ENCODE assay signal across 6 cellular contexts in genomic region chr17:42120161-42121065, GRCh38. TPM values are rescaled to one million over a fixed set of nuclear protein-coding genes. Genes with fewer than 3 reads are reported as not detected.
DNase-seq lines count a peak whose midpoint lies in the region; ATAC-seq and TF ChIP-seq lines count a peak whose summit lies in the region.

No MANE protein-coding gene starts in this region.

- TF ChIP-seq EP300 in transverse colon (IDR thresholded peaks at IDR 0.05; ENCODE audit: low read depth) = no peak

- in situ Hi-C loops in transverse colon (cut with MboI; ENCODE audit: low pct_ligation_motif_present in 1 of 4, low pct_unique_long_range_greater_than_20kb in 1 of 4, low sequenced_read_pairs in 3 of 4) = no loop called here

- POLR2A ChIA-PET in GM10248 (lab: Yijun Ruan, JAX) (interaction anchor here (0.6 kb wide), 2 partner anchors 11 to 254 kb away, joined by 6 to 7 read pairs; no protein-coding TSS in a partner anchor), RWPE1 (lab: Yijun Ruan, JAX; ENCODE audit: low non-redundant PET) (interaction anchor here (0.5 to 1.2 kb wide), 5 partner anchors 9 to 286 kb away, joined by 3 to 9 read pairs (median 4); no protein-coding TSS in a partner anchor)

- no peak for TF ChIP-seq CTCF in GM10248 (IDR thresholded peaks at IDR 0.05; ENCODE audit: control extremely low read depth, extremely low read depth, low read depth, missing control alignments)
- no peak for TF ChIP-seq CTCF in RWPE1 (conservative IDR thresholded peaks at IDR 0.05; ENCODE audit: low read depth)
- no peak for TF ChIP-seq CTCF in right atrium auricular region (IDR thresholded peaks at IDR 0.05)
- no peak for TF ChIP-seq CTCF in transverse colon (IDR thresholded peaks at IDR 0.05)

- TF ChIP-seq POLR2A in transverse colon (IDR thresholded peaks at IDR 0.05) = no peak

- ATAC-seq in HG02973 (IDR thresholded peaks at IDR 0.05; ENCODE audit: unreplicated experiment) = no peak

- H3K27me3 ChIP-seq in right atrium auricular region (no peaks in the 10 kb centered on the region), transverse colon (no peaks in the 10 kb centered on the region)

- H3K27ac ChIP-seq in RWPE1 = peak overlapping the region; percentile 71
- H3K27ac ChIP-seq in right atrium auricular region = peak overlapping the region; percentile 70 to 73
- peak overlapping the region; percentile 71 to 82 (median 78) for H3K27ac ChIP-seq in transverse colon

- DNase-seq in GM10248 (ENCODE audit: extremely low spot score) (peak; percentile 46), RWPE1 (ENCODE audit: low spot score) (peak; percentile 48), right atrium auricular region (ENCODE audit: low spot score) (no peak), transverse colon (no peak), NCI-H2196 (lab: John Stamatoyannopoulos, UW; ENCODE audit: unreplicated experiment) (no peak)

- CTCF ChIA-PET in GM10248 (lab: Yijun Ruan, JAX) (interaction anchor here (1.1 to 12.1 kb wide), 10 partner anchors 11 to 283 kb away, joined by 3 to 172 read pairs (median 34); partner anchors contain the start of genes CNP, DNAJC7, KCNH4 and NKIRAS2), RWPE1 (lab: Yijun Ruan, JAX) (interaction anchor here (0.6 to 1.3 kb wide), 3 partner anchors 19 to 75 kb away, joined by 3 to 4 read pairs (median 3); no protein-coding TSS in a partner anchor)

- WGBS in transverse colon (ENCODE audit: low coverage in 1 of 2), 2 donors = 30 to 58% methylated on average over 2 to 13 of the region's 20 CpGs

- no peaks in the 10 kb centered on the region for H3K9me3 ChIP-seq in right atrium auricular region
- H3K9me3 ChIP-seq in transverse colon = no peaks in the 10 kb centered on the region

- H3K4me1 ChIP-seq in right atrium auricular region = peaks cover 0 to 27% of the 10 kb centered on the region in 2 donors
- peaks cover 18 to 26% (median 22%) of the 10 kb centered on the region in 4 donors for H3K4me1 ChIP-seq in transverse colon

- peak overlapping the region; percentile 97 to 98 for H3K4me3 ChIP-seq in right atrium auricular region
- H3K4me3 ChIP-seq in transverse colon = peak overlapping the region; percentile 55 to 94 (median 90)

- H3K36me3 ChIP-seq in right atrium auricular region (peaks cover 26% of the 10 kb centered on the region), transverse colon (peaks cover 0 to 3% (median 0%) of the 10 kb centered on the region in 4 donors)

- intact Hi-C loops in transverse colon (cut with DNase I; ENCODE audit: low total_unique reads) = no loop called here

RNA-seq across cellular contexts. Expression of gene KAT2A, which starts 0.8 kb away (rescaled TPM):
- total RNA-seq in right atrium auricular region = 10 to 100 TPM; 11.3 to 11.4 TPM
- total RNA-seq in transverse colon = 100 to 1,000 TPM in 1 of 4 donors, 10 to 100 TPM in 3; 16.9 to 154 (median 48.9) TPM

RNA-seq across cellular contexts. Expression of gene HSPB9, which starts 2.2 kb away (rescaled TPM):
- not detected for total RNA-seq in right atrium auricular region
- total RNA-seq in transverse colon = under 1 TPM in 1 of 4 donors, not detected in 3; 0.14 TPM

RNA-seq across cellular contexts. Expression of gene DHX58, which starts 7.9 kb away (rescaled TPM):
- total RNA-seq in right atrium auricular region (1 to 10 TPM; 3.5 to 4.3 TPM), transverse colon (10 to 100 TPM in 3 of 4 donors, 1 to 10 TPM in 1; 4.6 to 14.6 (median 12.8) TPM)

RNA-seq across cellular contexts. Expression of gene ZNF385C, which starts 22.1 kb away (rescaled TPM):
- total RNA-seq in right atrium auricular region (not detected), transverse colon (under 1 TPM in 2 of 4 donors, not detected in 2; 0.27 to 0.48 TPM)

RNA-seq across cellular contexts. Expression of gene RAB5C, which starts 34.4 kb away (rescaled TPM):
- 10 to 100 TPM; 39.9 to 92.6 TPM for total RNA-seq in right atrium auricular region
- 100 to 1,000 TPM in 2 of 4 donors, 10 to 100 TPM in 2; 40.8 to 172 (median 112) TPM for total RNA-seq in transverse colon

Comparison
In these comparisons a context has a peak if more than half of its experiments do, and no peak if none do; other contexts are left out.
1. DNase-seq: peak in GM10248 (single experiment) and RWPE1 (single experiment); none in right atrium auricular region (single experiment), transverse colon (single experiment) and NCI-H2196 (single experiment).
2. Peak in every context shown above with its lines, with median percentiles within 50 percentile points of each other: H3K27ac ChIP-seq.